ENCODE assay signal across 21 cellular contexts in genomic region chr14:101558739-101559240, GRCh38. TPM values are rescaled to one million over a fixed set of nuclear protein-coding genes. Genes with fewer than 3 reads are reported as not detected.
DNase-seq lines count a peak whose midpoint lies in the region; ATAC-seq, FAIRE-seq and TF ChIP-seq lines count a peak whose summit lies in the region.
"Had no signal": no experiment of that assay in that cellular context is flagged by ENCODE, and none has a peak within 500 bp of the region (broad histone marks: within the 10 kb centered on the region; RNA-seq: fewer than 3 reads in every experiment).

No MANE protein-coding gene starts in this region.

- peaks cover 16% of the 10 kb centered on the region for H3K9me3 ChIP-seq in astrocyte (ENCODE audit: insufficient read depth, low read depth, low read length)
- H3K9me3 ChIP-seq in gastroesophageal sphincter: peaks cover 0 to 19% (median 0%) of the 10 kb centered on the region in 3 donors
- peaks cover 5 to 17% of the 10 kb centered on the region in 2 donors for H3K9me3 ChIP-seq in ovary
- H3K9me3 ChIP-seq in tibial nerve: peaks cover 0 to 17% (median 3%) of the 10 kb centered on the region in 4 donors

- no peak for FAIRE-seq in astrocyte (lab: Jason Lieb, UNC)

- H3K27ac Mint-ChIP-seq in astrocyte (ENCODE audit: unreplicated experiment): no peak overlapping the region
- H3K27ac Mint-ChIP-seq: activated T-cell treated with anti-CD3 and anti-CD28 coated beads, Interleukin-2, amount 50 U/mL, for 24 hours; immature natural killer cell; T-cell had no signal

- peaks cover 8% of the 10 kb centered on the region for H3K9me3 Mint-ChIP-seq in astrocyte (ENCODE audit: unreplicated experiment)
- H3K9me3 Mint-ChIP-seq: T-cell had no signal

- TF ChIP-seq POLR2A in gastroesophageal sphincter (IDR thresholded peaks at IDR 0.05): no peak
- TF ChIP-seq POLR2A in ovary (IDR thresholded peaks at IDR 0.05): no peak
- no peak for TF ChIP-seq POLR2A in tibial nerve (IDR thresholded peaks at IDR 0.05)
- no peak for TF ChIP-seq POLR2A in lower leg skin (IDR thresholded peaks at IDR 0.05)

- H3K27ac ChIP-seq in astrocyte (ENCODE audit: low read depth, low read length) (no peak overlapping the region), gastroesophageal sphincter (peak overlapping the region in 2 of 4 donors; percentile 75 to 76), ovary (peak overlapping the region; percentile 94 to 96), tibial nerve (peak overlapping the region in 3 of 4 donors; percentile 68 to 78 (median 71))

- H3K4me1 Mint-ChIP-seq in astrocyte (ENCODE audit: low read depth, unreplicated experiment): peaks cover 4% of the 10 kb centered on the region

- H3K4me2 ChIP-seq in astrocyte (ENCODE audit: low read length): no peak overlapping the region

- ATAC-seq in gastroesophageal sphincter (no peak), left lobe of liver (no peak)
- ATAC-seq: naive thymus-derived CD8-positive, alpha-beta T cell; stimulated activated naive CD8-positive, alpha-beta T cell treated with anti-CD3 and anti-CD28 coated beads, Interleukin-15, Interleukin-2, amounts not matched to agents 100 U/mL and 50 U/mL, for 24 hours; T-cell had no signal

- 100% methylated on average over 1 of the region's 1 CpG for WGBS in gastroesophageal sphincter (ENCODE audit: low coverage in 1 of 2), 2 donors
- WGBS in ovary, 3 donors: 89 to 100% (median 98%) methylated on average over 1 of the region's 1 CpG
- WGBS in tibial nerve, 2 donors: 77 to 91% methylated on average over 1 of the region's 1 CpG
- WGBS in lower leg skin, 2 donors: 84 to 92% methylated on average over 1 of the region's 1 CpG

- no peaks in the 10 kb centered on the region for H4K20me1 ChIP-seq in astrocyte (ENCODE audit: insufficient read depth, low read length)

- intact Hi-C loops in ovary (cut with DNase I) (loop anchor here in 3 of 4 donors (5.0 to 10.0 kb wide), 4 partner anchors 81 to 894 kb away; no protein-coding TSS in a partner anchor), lower leg skin (cut with DNase I; ENCODE audit: low total_unique reads) (no loop called here)

- H3K4me1 ChIP-seq in astrocyte (ENCODE audit: insufficient read depth, low read length) (peaks cover 2% of the 10 kb centered on the region), gastroesophageal sphincter (peaks cover 0 to 24% (median 0%) of the 10 kb centered on the region in 3 donors), ovary (ENCODE audit: insufficient read depth) (peaks cover 9% of the 10 kb centered on the region), tibial nerve (peaks cover 0 to 28% (median 0%) of the 10 kb centered on the region in 4 donors)

- DNase-seq in astrocyte (ENCODE audit: low read depth): no peak
- peak in 1 of 5 donors; percentile 18 for DNase-seq in ovary
- DNase-seq in tibial nerve (ENCODE audit: low spot score in 2 of 2): no peak
- no peak for DNase-seq in lower leg skin (ENCODE audit: low spot score in 2 of 2)
- no peak for DNase-seq in left lobe of liver (ENCODE audit: low spot score)
- DNase-seq in stimulated activated CD4-positive, alpha-beta T cell treated with anti-CD3 and anti-CD28 coated beads, Interleukin-4, amount 100 ng/mL, for 24 hours: no peak
- DNase-seq: activated naive CD4-positive, alpha-beta T cell treated with anti-CD3 and anti-CD28 coated beads, Interleukin-2, amount 50 U/mL, for 16 hours; activated T-cell treated with anti-CD3 and anti-CD28 coated beads, Interleukin-2, amount 50 U/mL, for 24 hours; COR-L47; EL; erythroblast; immature natural killer cell; naive thymus-derived CD8-positive, alpha-beta T cell; NCI-H187; NCI-H446; stimulated activated naive CD8-positive, alpha-beta T cell treated with anti-CD3 and anti-CD28 coated beads, Interleukin-15, Interleukin-2, amounts not matched to agents 100 U/mL and 50 U/mL, for 24 hours; T-cell had no signal

- TF ChIP-seq CTCF in astrocyte (IDR thresholded peaks at IDR 0.05; ENCODE audit: insufficient read depth, low read depth, low read length) (no peak), gastroesophageal sphincter (IDR thresholded peaks at IDR 0.05) (no peak), ovary (IDR thresholded peaks at IDR 0.05) (no peak), tibial nerve (IDR thresholded peaks at IDR 0.05) (no peak), lower leg skin (IDR thresholded peaks at IDR 0.05) (no peak)

- H2AFZ ChIP-seq in astrocyte (ENCODE audit: low read depth, low read length): no peak overlapping the region

- H3K27me3 Mint-ChIP-seq in astrocyte (ENCODE audit: low read depth, unreplicated experiment): peaks cover 75% of the 10 kb centered on the region

- H3K36me3 ChIP-seq in astrocyte (ENCODE audit: insufficient read depth, low read length) (no peaks in the 10 kb centered on the region), gastroesophageal sphincter (peaks cover 0 to 4% of the 10 kb centered on the region in 2 donors), ovary (no peaks in the 10 kb centered on the region), tibial nerve (peaks cover 0 to 9% (median 0%) of the 10 kb centered on the region in 3 donors)

- H3K9ac ChIP-seq in astrocyte (ENCODE audit: low read length): no peak overlapping the region

- H3K4me3 Mint-ChIP-seq in astrocyte (ENCODE audit: unreplicated experiment): peak overlapping the region; percentile 11
- H3K4me3 Mint-ChIP-seq: activated T-cell treated with anti-CD3 and anti-CD28 coated beads, Interleukin-2, amount 50 U/mL, for 24 hours; immature natural killer cell; naive thymus-derived CD8-positive, alpha-beta T cell had no signal

- no peak for TF ChIP-seq EP300 in gastroesophageal sphincter (IDR thresholded peaks at IDR 0.05)
- no peak for TF ChIP-seq EP300 in ovary (IDR thresholded peaks at IDR 0.05)
- TF ChIP-seq EP300 in tibial nerve (IDR thresholded peaks at IDR 0.05): no peak

- H3K27me3 ChIP-seq in astrocyte (ENCODE audit: insufficient read depth, low read length): peaks cover 49% of the 10 kb centered on the region
- H3K27me3 ChIP-seq in gastroesophageal sphincter: peaks cover 95% of the 10 kb centered on the region
- H3K27me3 ChIP-seq in ovary: no peaks in the 10 kb centered on the region
- H3K27me3 ChIP-seq in tibial nerve: peaks cover 0 to 39% of the 10 kb centered on the region in 2 donors

- no peak overlapping the region for H3K4me3 ChIP-seq in astrocyte (ENCODE audit: insufficient read depth, low read depth, low read length)
- peak overlapping the region; percentile 29 to 63 for H3K4me3 ChIP-seq in gastroesophageal sphincter
- H3K4me3 ChIP-seq in ovary: peak overlapping the region; percentile 75
- peak overlapping the region in 3 of 4 donors; percentile 31 to 56 (median 39) for H3K4me3 ChIP-seq in tibial nerve
- no peak overlapping the region for H3K4me3 ChIP-seq in lower leg skin (ENCODE audit: low read depth, poor library complexity, severe bottlenecking)

- H3K79me2 ChIP-seq in astrocyte (ENCODE audit: insufficient read depth, low read length): no peaks in the 10 kb centered on the region

- H3K36me3 Mint-ChIP-seq in astrocyte (ENCODE audit: low read depth, unreplicated experiment): peaks cover 2% of the 10 kb centered on the region
- H3K36me3 Mint-ChIP-seq: T-cell had no signal

RNA-seq across cellular contexts. Expression of gene DIO3, which starts 2.5 kb away (rescaled TPM):
- 0.46 and 0.79 TPM in 2 replicates for total RNA-seq in astrocyte
- 1 to 10 TPM in 2 of 4 donors, under 1 TPM in 2; 0.52 to 2.6 (median 1.2) TPM for total RNA-seq in gastroesophageal sphincter
- total RNA-seq in ovary: 10 to 100 TPM in 6 of 7 donors, 1 to 10 TPM in 1; 5.6 to 24.7 (median 14.0) TPM
- 10 to 100 TPM in 1 of 2 donors, 1 to 10 TPM in 1; 3.1 to 13.9 TPM for polyA plus RNA-seq in ovary
- total RNA-seq in tibial nerve: 10 to 100 TPM in 1 of 4 donors, 1 to 10 TPM in 3; 4.2 to 19.5 (median 5.3) TPM
- 1 to 10 TPM; 2.3 to 3.7 (median 2.7) TPM for total RNA-seq in lower leg skin
- 0.13 TPM for total RNA-seq in left lobe of liver
- total RNA-seq: dermis microvascular lymphatic vessel endothelial cell; lung microvascular endothelial cell; naive thymus-derived CD8-positive, alpha-beta T cell; renal cortical epithelial cell; T-cell had no signal
- polyA plus RNA-seq: immature natural killer cell; naive thymus-derived CD8-positive, alpha-beta T cell had no signal

Comparison
In these comparisons a context has a peak if more than half of its experiments do, and no peak if none do; other contexts are left out.
1. H3K4me3 ChIP-seq: peak in gastroesophageal sphincter (2 of 2), ovary (single experiment) and tibial nerve (3 of 4); none in astrocyte (single experiment) and lower leg skin (single experiment).